ENCODE assay signal across 8 cellular contexts in genomic region chr1:182839209-182840065, GRCh38. TPM values are rescaled to one million over a fixed set of nuclear protein-coding genes. Genes with fewer than 3 reads are reported as not detected.
A peak's percentile ranks its signal among the peaks of the same experiment; 100 is the strongest.
DNase-seq lines count a peak whose midpoint lies in the region; ATAC-seq and TF ChIP-seq lines count a peak whose summit lies in the region.

Gene DHX9 (plus strand): TSS chr1:182839347. CDS start chr1:182842567, 3,220 bp downstream.

- peak; percentile 98 for TF ChIP-seq POLR2A in GM19099 (IDR thresholded peaks at IDR 0.05; ENCODE audit: extremely low read depth, insufficient read length, low read depth)

- DNase-seq in AML-193 (lab: John Stamatoyannopoulos, UW) (peak; percentile 81 to 87), NCI-H460 (ENCODE audit: extremely low read depth, low read depth) (peak; percentile 92), cerebellum (ENCODE audit: low spot score) (peak; percentile 95), kidney epithelial cell (ENCODE audit: low read depth) (peak; percentile 32)
- DNase-seq in activated CD4-positive, alpha-beta T cell treated with anti-CD3 and anti-CD28 coated beads for 1 hour: peak; percentile 92
- peak; percentile 88 for DNase-seq in stimulated activated CD4-positive, alpha-beta T cell treated with anti-CD3 and anti-CD28 coated beads, Interleukin-15, amount 100 ng/mL, for 48 hours (ENCODE audit: low read depth in 2 of 2)

- H3K36me3 ChIP-seq in kidney epithelial cell (ENCODE audit: control insufficient read depth, insufficient read depth, low read length): peaks cover 2% of the 10 kb centered on the region

- H3K4me3 ChIP-seq in kidney epithelial cell (ENCODE audit: low read depth, low read length): peak within 1 kb of the TSS; percentile 90

- peak; percentile 84 for ATAC-seq in HG03432 (IDR thresholded peaks at IDR 0.05; ENCODE audit: unreplicated experiment)

- H3K27me3 ChIP-seq in kidney epithelial cell (ENCODE audit: control insufficient read depth, insufficient read depth, low read length): no peaks in the 10 kb centered on the region

- TF ChIP-seq CTCF in kidney epithelial cell (IDR thresholded peaks at IDR 0.05; ENCODE audit: insufficient read depth, low read length, poor library complexity, severe bottlenecking): no peak

RNA-seq across cellular contexts. Expression of gene DHX9, which starts in this region (rescaled TPM):
- total RNA-seq in NCI-H460 (2014; rRNA removed; shearing (Covaris generic)): 100 and 131 TPM in 2 replicates
- polyA plus RNA-seq in NCI-H460 (2014; cell fraction: nucleus; rRNA removed): 142 and 155 TPM in 2 replicates
- total RNA-seq in cerebellum (211 TPM), kidney epithelial cell (116 and 118 TPM in 2 replicates)

Comparison
In these comparisons a context has a peak if more than half of its experiments do, and no peak if none do; other contexts are left out.
1. Peak in every context shown above with its lines: DNase-seq, ATAC-seq and H3K4me3 ChIP-seq.
2. DNase-seq: peak in every context shown above with its lines; median percentile 95 in cerebellum; 92 in NCI-H460; 92 in activated CD4-positive, alpha-beta T cell treated with anti-CD3 and anti-CD28 coated beads for 1 hour; 88 in stimulated activated CD4-positive, alpha-beta T cell treated with anti-CD3 and anti-CD28 coated beads, Interleukin-15, amount 100 ng/mL, for 48 hours; 84 in AML-193; 32 in kidney epithelial cell.